ENCODE assay signal across 22 cellular contexts in the genomic region with DNA sequence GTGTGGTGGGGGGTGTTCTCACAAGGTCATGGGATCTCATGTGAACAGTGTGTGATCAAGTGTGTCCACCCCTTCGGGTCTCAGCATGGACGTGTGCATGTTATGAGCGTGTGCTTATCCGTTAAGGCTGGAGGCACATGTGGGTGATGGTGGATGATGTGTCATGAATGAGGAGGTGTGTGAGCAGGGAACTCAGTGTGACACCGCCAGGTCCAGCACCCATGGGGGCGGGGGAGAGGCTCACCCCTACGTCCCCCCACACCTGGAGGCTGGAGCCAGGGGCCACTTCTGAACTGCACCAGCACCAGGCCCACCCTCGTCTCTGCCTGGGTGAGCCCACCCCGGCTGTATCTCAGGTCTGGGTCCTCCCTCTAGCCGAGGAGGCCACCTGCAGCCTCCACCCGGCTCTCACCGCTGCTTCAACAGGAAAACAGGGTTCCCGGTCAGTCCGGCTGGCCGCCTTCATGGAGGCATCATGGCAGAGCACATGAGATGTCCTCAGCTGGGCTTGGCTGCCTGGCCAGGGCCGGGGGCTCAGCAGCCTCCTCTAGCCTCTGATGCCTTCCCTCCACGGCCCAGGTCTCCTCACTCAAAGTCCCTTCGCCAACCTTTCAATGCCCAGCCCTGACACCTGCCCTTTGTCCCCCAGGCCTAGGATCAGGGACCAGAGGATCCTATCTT. TPM values are rescaled to one million over a fixed set of nuclear protein-coding genes. Genes with fewer than 3 reads are reported as not detected.
A peak's percentile ranks its signal among the peaks of the same experiment; 100 is the strongest.
DNase-seq lines count a peak whose midpoint lies in the region; ATAC-seq and TF ChIP-seq lines count a peak whose summit lies in the region.
"Had no signal": no experiment of that assay in that cellular context is flagged by ENCODE, and none has a peak within 500 bp of the region (broad histone marks: within the 10 kb centered on the region; RNA-seq: fewer than 3 reads in every experiment).

No MANE protein-coding gene starts in this region.

- H3K4me1 Mint-ChIP-seq in WTC11 = no peaks in the 10 kb centered on the region

- H3K18ac ChIP-seq in neuronal stem cell (ENCODE audit: low read length) = no peak overlapping the region

- H3K4me3 Mint-ChIP-seq in WTC11 = no peak overlapping the region
- H3K4me3 Mint-ChIP-seq: CD4-positive, alpha-beta memory T cell; H9; HFFc6 had no signal

- ATAC-seq in esophagus mucosa (peak; percentile 26), GM19452 (IDR thresholded peaks at IDR 0.05; ENCODE audit: unreplicated experiment) (no peak), WTC11 (no peak)
- ATAC-seq: HCT116 had no signal

- H3K36me3 ChIP-seq in HEK293 (ENCODE audit: control insufficient read depth in 2 of 2, insufficient read depth in 1 of 2, low read length in 2 of 2) (no peaks in the 10 kb centered on the region), neuronal stem cell (replicated peaks in 1 of 2; ENCODE audit: control insufficient read depth in 2 of 2, insufficient read depth in 2 of 2, low read length in 2 of 2) (no peaks in the 10 kb centered on the region)

- no peak overlapping the region for H4K91ac ChIP-seq in neuronal stem cell (ENCODE audit: low read depth, low read length, poor library complexity)

- H2BK15ac ChIP-seq in neuronal stem cell (ENCODE audit: low read length) = no peak overlapping the region

- no peaks in the 10 kb centered on the region for H3K9me3 Mint-ChIP-seq in WTC11
- H3K9me3 Mint-ChIP-seq: CD4-positive, alpha-beta memory T cell; H9; HFFc6 had no signal

- H3K4me2 ChIP-seq in neuronal stem cell (ENCODE audit: insufficient read depth, low read length, poor library complexity, severe bottlenecking) = no peak overlapping the region

- no peak for TF ChIP-seq CTCF in HEK293 (tag by site-specific recombination; IDR thresholded peaks at IDR 0.05)
- TF ChIP-seq CTCF in WTC11 (IDR thresholded peaks at IDR 0.05) = no peak

- POLR2A ChIA-PET in HEK293 (lab: Yijun Ruan, JAX) = no interaction called here
- POLR2A ChIA-PET in WTC11 (lab: Charles Lee) = no interaction called here

- H3K9me3 ChIP-seq in HEK293 (ENCODE audit: control insufficient read depth, insufficient read depth, low read depth, low read length) (no peaks in the 10 kb centered on the region), neuronal stem cell (replicated peaks in 1 of 2; ENCODE audit: control insufficient read depth in 2 of 2, insufficient read depth in 1 of 2, low read depth in 1 of 2, low read length in 2 of 2) (no peaks in the 10 kb centered on the region)

- H3K27ac ChIP-seq in HEK293 (ENCODE audit: extremely low read depth, low read depth, low read length) = no peak overlapping the region
- H3K27ac ChIP-seq in neuronal stem cell (replicated peaks; ENCODE audit: low read length) = no peak overlapping the region
- H3K27ac ChIP-seq: GM23248 had no signal

- H3K36me3 Mint-ChIP-seq in WTC11 = no peaks in the 10 kb centered on the region
- H3K36me3 Mint-ChIP-seq: CD4-positive, alpha-beta memory T cell had no signal

- peaks cover 10% of the 10 kb centered on the region; the same call in 1 of the 2 replicates for H3K27me3 Mint-ChIP-seq in WTC11 (ENCODE audit: low read depth)

- no peak overlapping the region for H2BK120ac ChIP-seq in neuronal stem cell (ENCODE audit: low read depth, low read length)

- no peaks in the 10 kb centered on the region for H3K79me1 ChIP-seq in neuronal stem cell (ENCODE audit: low read depth, low read length)

- DNase-seq in neuronal stem cell (ENCODE audit: low spot score) (no peak), WTC11 (ENCODE audit: low spot score) (no peak)
- DNase-seq: C1 segment of cervical spinal cord; Calu3; CD4-positive, alpha-beta memory T cell; COR-L47; DMS53; DMS79 treated with DMSO at 0.1 percent for 48 hours; GF-D8; GM23248; H9; HFFc6 had no signal

- whole genome bisulfite sequencing in neuronal stem cell (ENCODE audit: extremely low coverage in 2 of 2, insufficient read length in 2 of 2, insufficient replicate concordance in 1 of 2), 2 donors = no CpG with 5 or more reads among the region's 18 CpGs

- H2BK12ac ChIP-seq in neuronal stem cell (ENCODE audit: low read length) = no peak overlapping the region

- H2AK5ac ChIP-seq in neuronal stem cell (ENCODE audit: low read depth, low read length) = no peak overlapping the region

- H3K27ac Mint-ChIP-seq in WTC11 = no peak overlapping the region; the same call in 1 of the 2 replicates
- H3K27ac Mint-ChIP-seq: CD4-positive, alpha-beta memory T cell; H9; HFFc6 had no signal

- H3K4ac ChIP-seq in neuronal stem cell (ENCODE audit: low read length) = no peak overlapping the region

- H3K4me1 ChIP-seq in HEK293 (ENCODE audit: control insufficient read depth, insufficient read depth, low read length) = no peaks in the 10 kb centered on the region
- H3K4me1 ChIP-seq in neuronal stem cell (ENCODE audit: control insufficient read depth in 2 of 2, insufficient read depth in 1 of 2, low read depth in 1 of 2, low read length in 2 of 2) = no peaks in the 10 kb centered on the region

- H3K4me3 ChIP-seq in HEK293 (ENCODE audit: low read depth, low read length) (no peak overlapping the region), neuronal stem cell (ENCODE audit: low read length in 2 of 2) (peak overlapping the region in 1 of 2 donors; percentile 3)
- H3K4me3 ChIP-seq: GM23248 had no signal

- peak overlapping the region; percentile 80 for H3K23ac ChIP-seq in neuronal stem cell (ENCODE audit: low read depth, low read length, poor library complexity)

- CTCF ChIA-PET in HEK293 (lab: Yijun Ruan, JAX) = no interaction called here
- CTCF ChIA-PET in WTC11 (lab: Charles Lee) = no interaction called here

- peak overlapping the region; percentile 29 for H2BK5ac ChIP-seq in neuronal stem cell (ENCODE audit: low read length)

- peaks cover 0 to 61% (median under 1%) of the 10 kb centered on the region in 3 experiments for H3K27me3 ChIP-seq in neuronal stem cell (ENCODE audit: control insufficient read depth in 3 of 3, insufficient read depth in 3 of 3, low read depth in 1 of 3, low read length in 3 of 3)

- H3K9ac ChIP-seq in neuronal stem cell (ENCODE audit: low read depth, low read length, poor library complexity) = peak overlapping the region; percentile 18
- H3K9ac ChIP-seq: GM23248 had no signal

- no peak overlapping the region for H2AFZ ChIP-seq in neuronal stem cell (ENCODE audit: low read length)
- H2AFZ ChIP-seq: GM23248 had no signal

- H3K14ac ChIP-seq in neuronal stem cell (ENCODE audit: low read length) = no peak overlapping the region

- no peak overlapping the region for H4K8ac ChIP-seq in neuronal stem cell (ENCODE audit: low read depth, low read length)

TF ChIP-seq in HEK293, 187 proteins besides CTCF, POLR2A, EP300 and RAD21:
- TF ChIP-seq, protein P1, sequence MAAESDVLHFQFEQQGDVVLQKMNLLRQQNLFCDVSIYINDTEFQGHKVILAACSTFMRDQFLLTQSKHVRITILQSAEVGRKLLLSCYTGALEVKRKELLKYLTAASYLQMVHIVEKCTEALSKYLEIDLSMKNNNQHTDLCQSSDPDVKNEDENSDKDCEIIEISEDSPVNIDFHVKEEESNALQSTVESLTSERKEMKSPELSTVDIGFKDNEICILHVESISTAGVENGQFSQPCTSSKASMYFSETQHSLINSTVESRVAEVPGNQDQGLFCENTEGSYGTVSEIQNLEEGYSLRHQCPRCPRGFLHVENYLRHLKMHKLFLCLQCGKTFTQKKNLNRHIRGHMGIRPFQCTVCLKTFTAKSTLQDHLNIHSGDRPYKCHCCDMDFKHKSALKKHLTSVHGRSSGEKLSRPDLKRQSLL (tag by site-specific recombination; IDR thresholded peaks at IDR 0.05) = no peak
- peak; percentile 51 for TF ChIP-seq EGR2 (tag by site-specific recombination; IDR thresholded peaks at IDR 0.05; ENCODE audit: low read depth)
- TF ChIP-seq ZFHX2 (tag by site-specific recombination; conservative IDR thresholded peaks at IDR 0.05) = peak; percentile 61

TF ChIP-seq in WTC11, 78 proteins besides CTCF, POLR2A, EP300 and RAD21:
- TF ChIP-seq CBFB (CRISPR knock-in tag; IDR thresholded peaks at IDR 0.05; ENCODE audit: low read depth) = no peak
- TF ChIP-seq, protein P2, sequence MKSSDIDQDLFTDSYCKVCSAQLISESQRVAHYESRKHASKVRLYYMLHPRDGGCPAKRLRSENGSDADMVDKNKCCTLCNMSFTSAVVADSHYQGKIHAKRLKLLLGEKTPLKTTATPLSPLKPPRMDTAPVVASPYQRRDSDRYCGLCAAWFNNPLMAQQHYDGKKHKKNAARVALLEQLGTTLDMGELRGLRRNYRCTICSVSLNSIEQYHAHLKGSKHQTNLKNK (CRISPR knock-in tag; IDR thresholded peaks at IDR 0.05) = no peak
- TF ChIP-seq, protein P3, sequence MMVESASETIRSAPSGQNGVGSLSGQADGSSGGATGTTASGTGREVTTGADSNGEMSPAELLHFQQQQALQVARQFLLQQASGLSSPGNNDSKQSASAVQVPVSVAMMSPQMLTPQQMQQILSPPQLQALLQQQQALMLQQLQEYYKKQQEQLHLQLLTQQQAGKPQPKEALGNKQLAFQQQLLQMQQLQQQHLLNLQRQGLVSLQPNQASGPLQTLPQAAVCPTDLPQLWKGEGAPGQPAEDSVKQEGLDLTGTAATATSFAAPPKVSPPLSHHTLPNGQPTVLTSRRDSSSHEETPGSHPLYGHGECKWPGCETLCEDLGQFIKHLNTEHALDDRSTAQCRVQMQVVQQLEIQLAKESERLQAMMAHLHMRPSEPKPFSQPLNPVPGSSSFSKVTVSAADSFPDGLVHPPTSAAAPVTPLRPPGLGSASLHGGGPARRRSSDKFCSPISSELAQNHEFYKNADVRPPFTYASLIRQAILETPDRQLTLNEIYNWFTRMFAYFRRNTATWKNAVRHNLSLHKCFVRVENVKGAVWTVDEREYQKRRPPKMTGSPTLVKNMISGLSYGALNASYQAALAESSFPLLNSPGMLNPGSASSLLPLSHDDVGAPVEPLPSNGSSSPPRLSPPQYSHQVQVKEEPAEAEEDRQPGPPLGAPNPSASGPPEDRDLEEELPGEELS (CRISPR knock-in tag; IDR thresholded peaks at IDR 0.05) = no peak
- no peak for TF ChIP-seq ZNF121 (CRISPR knock-in tag; IDR thresholded peaks at IDR 0.05)
- no peak for TF ChIP-seq TCF7 (CRISPR knock-in tag; IDR thresholded peaks at IDR 0.05; ENCODE audit: low read depth)

RNA-seq across cellular contexts. Expression of a gene that starts 34.2 kb away (rescaled TPM):
- total RNA-seq in esophagus mucosa (10.4 TPM), WTC11 (2021) (0.50 to 0.92 TPM (median 0.76 TPM) in 3 replicates)
- not detected for polyA plus RNA-seq in neuronal stem cell (2013, experiment 1 of 2)
- not detected for polyA plus RNA-seq in neuronal stem cell (2013, experiment 2 of 2)
- total RNA-seq: A172, A673, Calu3, Daoy, G401, GM23248, H4, H9, HFFc6 had no signal
- polyA plus RNA-seq: BJ; CD4-positive, alpha-beta memory T cell; GM23248 had no signal

RNA-seq across cellular contexts. Expression of a gene that starts 38.9 kb away (rescaled TPM):
- total RNA-seq in esophagus mucosa (0.48 TPM), WTC11 (2021) (3.8 to 7.1 TPM (median 5.6 TPM) in 3 replicates)
- polyA plus RNA-seq in neuronal stem cell (2013, experiment 1 of 2) = 0.03 TPM
- 0.04 TPM for polyA plus RNA-seq in neuronal stem cell (2013, experiment 2 of 2)
- total RNA-seq: A172; A673; Calu3; CD4-positive, alpha-beta memory T cell; Daoy; G401; GM23248; HFFc6 had no signal
- polyA plus RNA-seq: BJ; CD4-positive, alpha-beta memory T cell; GM23248 had no signal

RNA-seq across cellular contexts. Expression of a gene that starts 41.2 kb away (rescaled TPM):
- total RNA-seq in esophagus mucosa (11.7 TPM), WTC11 (2021) (0.21 to 0.66 TPM (median 0.28 TPM) in 3 replicates)
- not detected for polyA plus RNA-seq in neuronal stem cell (2013, experiment 1 of 2)
- not detected for polyA plus RNA-seq in neuronal stem cell (2013, experiment 2 of 2)
- total RNA-seq: A172, A673, Calu3, Daoy, G401, GM23248, H4, H9, HFFc6 had no signal
- polyA plus RNA-seq: BJ; CD4-positive, alpha-beta memory T cell; GM23248 had no signal

RNA-seq across cellular contexts. Expression of a gene that starts 50.8 kb away (rescaled TPM):
- total RNA-seq in esophagus mucosa = 14.4 TPM
- polyA plus RNA-seq in neuronal stem cell (2013, experiment 1 of 2) = not detected
- polyA plus RNA-seq in neuronal stem cell (2013, experiment 2 of 2) = not detected
- 0.61 to 1.1 TPM (median 0.62 TPM) in 3 replicates for total RNA-seq in WTC11 (2021)
- total RNA-seq: A172, A673, Calu3, Daoy, G401, GM23248, H4, H9, HFFc6 had no signal
- polyA plus RNA-seq: BJ; CD4-positive, alpha-beta memory T cell; GM23248 had no signal
